In genomic region chr12:108731105-108731865, GRCh38 we compare ENCODE assay signal across 8 cellular contexts. TPM values are rescaled to one million over a fixed set of nuclear protein-coding genes. Genes with fewer than 3 reads are reported as not detected.
DNase-seq lines count a peak whose midpoint lies in the region; ATAC-seq and TF ChIP-seq lines count a peak whose summit lies in the region.

Gene CORO1C, minus strand, starts transcription at chr12:108731518. Its CDS starts 30,200 bp downstream, at chr12:108701318.

- DNase-seq in Daoy (ENCODE audit: low read depth) (peak; percentile 99), Karpas-422 (peak; percentile 97), RPMI7951 (ENCODE audit: low read depth) (peak; percentile 86), fibroblast of mammary gland (ENCODE audit: low read depth) (peak; percentile 94), natural killer cell (peak; percentile 96)
- DNase-seq in stimulated activated naive CD4-positive, alpha-beta T cell treated with Interleukin-2 at 50 U/mL for 16 hours (lab: John Stamatoyannopoulos, UW) = peak; percentile 87

- H3K36me3 ChIP-seq in Karpas-422 (ENCODE audit: insufficient read depth, low read length) = no peaks in the 10 kb centered on the region

- 0 out of 2 replicates have a peak, but pooled peaks cover 4% of the 10 kb centered on the region for H3K27me3 ChIP-seq in Karpas-422 (ENCODE audit: low read length)

- no peak within 1 kb of the TSS for H3K27ac ChIP-seq in Karpas-422 (ENCODE audit: low read length)

- TF ChIP-seq CTCF in fibroblast of mammary gland (conservative IDR thresholded peaks at IDR 0.05; ENCODE audit: control insufficient read depth, insufficient read depth, low read depth, low read length) (peak; percentile 60), natural killer cell (IDR thresholded peaks at IDR 0.05) (peak; percentile 82)

- H4K20me1 ChIP-seq in Karpas-422 (ENCODE audit: insufficient read depth, low read depth, low read length) = peaks cover 4% of the 10 kb centered on the region; the same call in 1 of the 2 replicates

- H3K9me3 Mint-ChIP-seq in activated T-helper 17 cell treated with anti-CD3 and anti-CD28 coated beads, Interleukin-2, amount 50 U/mL, for 72 hours = no peaks in the 10 kb centered on the region
- H3K9me3 Mint-ChIP-seq in natural killer cell = no peaks in the 10 kb centered on the region

- H2AFZ ChIP-seq in Karpas-422 (ENCODE audit: low read length) = peak within 1 kb of the TSS; percentile 98

- H3K4me1 ChIP-seq in Karpas-422 (ENCODE audit: low read length) = peaks cover 30% of the 10 kb centered on the region

- H3K9me3 ChIP-seq in Karpas-422 (ENCODE audit: low read length) = no peaks in the 10 kb centered on the region

- peaks cover 25% of the 10 kb centered on the region for H3K4me1 Mint-ChIP-seq in activated T-helper 17 cell treated with anti-CD3 and anti-CD28 coated beads, Interleukin-2, amount 50 U/mL, for 72 hours
- H3K4me1 Mint-ChIP-seq in natural killer cell = peaks cover 35 to 39% of the 10 kb centered on the region in 2 donors

- H3K4me3 Mint-ChIP-seq in activated T-helper 17 cell treated with anti-CD3 and anti-CD28 coated beads, Interleukin-2, amount 50 U/mL, for 72 hours = peak within 1 kb of the TSS; percentile 94
- H3K4me3 Mint-ChIP-seq in natural killer cell = peak within 1 kb of the TSS; percentile 93

- intact Hi-C loops in natural killer cell (cut with micrococcal nuclease) = loop anchor here (2.0 to 10.0 kb wide), 6 partner anchors 40 to 361 kb away; partner anchors contain the start of genes ALKBH2 and USP30

- H3K9ac ChIP-seq in Karpas-422 (ENCODE audit: low read length) = peak within 1 kb of the TSS; percentile 78

- peak within 1 kb of the TSS; percentile 98 for H3K27ac Mint-ChIP-seq in activated T-helper 17 cell treated with anti-CD3 and anti-CD28 coated beads, Interleukin-2, amount 50 U/mL, for 72 hours
- H3K27ac Mint-ChIP-seq in natural killer cell = peak within 1 kb of the TSS; percentile 89 to 97

- H3K9me2 ChIP-seq in Karpas-422 (replicated peaks; ENCODE audit: insufficient read depth, low read length) = no peaks in the 10 kb centered on the region

- no peaks in the 10 kb centered on the region for H3K79me2 ChIP-seq in Karpas-422 (ENCODE audit: low read length)

- H3K4me2 ChIP-seq in Karpas-422 (ENCODE audit: low read depth, low read length, poor library complexity, severe bottlenecking) = peak within 1 kb of the TSS; percentile 96

- H3K27me3 Mint-ChIP-seq in activated T-helper 17 cell treated with anti-CD3 and anti-CD28 coated beads, Interleukin-2, amount 50 U/mL, for 72 hours = no peaks in the 10 kb centered on the region
- H3K27me3 Mint-ChIP-seq in natural killer cell (ENCODE audit: low read depth in 2 of 2) = no peaks in the 10 kb centered on the region

- H3K36me3 Mint-ChIP-seq in activated T-helper 17 cell treated with anti-CD3 and anti-CD28 coated beads, Interleukin-2, amount 50 U/mL, for 72 hours (ENCODE audit: low read depth) = peaks cover 19% of the 10 kb centered on the region
- H3K36me3 Mint-ChIP-seq in natural killer cell = no peaks in the 10 kb centered on the region

- H3K4me3 ChIP-seq in Karpas-422 (ENCODE audit: low read length) = peak within 1 kb of the TSS; percentile 83
- peak within 1 kb of the TSS; percentile 89 for H3K4me3 ChIP-seq in fibroblast of mammary gland (ENCODE audit: control insufficient read depth, low read depth, low read length)

- peak; percentile 67 for ATAC-seq in GM21825 (IDR thresholded peaks at IDR 0.05; ENCODE audit: unreplicated experiment)
- ATAC-seq in activated T-helper 17 cell treated with anti-CD3 and anti-CD28 coated beads, Interleukin-2, amount 50 U/mL, for 72 hours (replicated peaks) = peak; percentile 75
- peak; percentile 82 to 94 (median 85) for ATAC-seq in natural killer cell

RNA-seq across cellular contexts. Expression of gene CORO1C, which starts in this region (rescaled TPM):
- 65.4 and 136 TPM in 2 replicates for total RNA-seq in Daoy (2014; rRNA removed; shearing (Covaris generic))
- total RNA-seq in Karpas-422 (2014; rRNA removed; shearing (Covaris generic); ENCODE audit: low replicate concordance) = 11.1 and 14.9 TPM in 2 replicates
- total RNA-seq in RPMI7951 (2014; rRNA removed; shearing (Covaris generic)) = 84.3 and 91.2 TPM in 2 replicates
- 100 to 1,000 TPM in 1 of 2 donors, 10 to 100 TPM in 1; 81.9 to 101 TPM for total RNA-seq in activated T-helper 17 cell treated with anti-CD3 and anti-CD28 coated beads, Interleukin-2, amount 50 U/mL, for 72 hours
- total RNA-seq in natural killer cell = 10 to 100 TPM; 28.9 to 43.5 (median 36.0) TPM
